ENCODE assay signal across 39 cellular contexts in genomic region chr22:34161724-34162123, GRCh38.
"Had no signal": no experiment of that assay in that cellular context is flagged by ENCODE, and none has a peak within 500 bp of the region (broad histone marks: within the 10 kb centered on the region; RNA-seq: fewer than 3 reads in every experiment).

No MANE protein-coding gene starts in this region.

- H3K27me3 Mint-ChIP-seq: activated CD4-positive, alpha-beta memory T cell treated with anti-CD3 and anti-CD28 coated beads for 36 hours; activated CD4-positive, alpha-beta T cell treated with anti-CD3 and anti-CD28 coated beads for 36 hours had no signal

- H3K36me3 ChIP-seq: adrenal gland, brain microvascular endothelial cell, breast epithelium, WERI-Rb-1 had no signal

- H3K4me1 ChIP-seq: adrenal gland, body of pancreas, breast epithelium had no signal

- H3K9me3 Mint-ChIP-seq: activated CD4-positive, alpha-beta memory T cell treated with anti-CD3 and anti-CD28 coated beads for 36 hours; activated CD8-positive, alpha-beta T cell treated with anti-CD3 and anti-CD28 coated beads for 36 hours; activated naive CD4-positive, alpha-beta T cell treated with anti-CD3 and anti-CD28 coated beads for 36 hours; activated naive CD8-positive, alpha-beta T cell treated with anti-CD3 and anti-CD28 coated beads for 36 hours; WTC11 had no signal

- FAIRE-seq: astrocyte, TTC549 had no signal

- DNase-seq: activated CD4-positive, alpha-beta memory T cell treated with anti-CD3 and anti-CD28 coated beads for 36 hours; activated CD4-positive, alpha-beta T cell treated with anti-CD3 and anti-CD28 coated beads for 1 hour; activated CD4-positive, alpha-beta T cell treated with anti-CD3 and anti-CD28 coated beads for 36 hours; activated CD4-positive, alpha-beta T cell treated with anti-CD3 and anti-CD28 coated beads for 48 hours; activated CD4-positive, alpha-beta T cell treated with anti-CD3 and anti-CD28 coated beads, Interleukin-2, amount 50 U/mL, for 1 hour; activated CD4-positive, alpha-beta T cell treated with anti-CD3 and anti-CD28 coated beads, Interleukin-2, amount 50 U/mL, for 4 hours; activated CD4-positive, CD25-positive, alpha-beta regulatory T cell; activated CD8-positive, alpha-beta memory T cell treated with anti-CD3 and anti-CD28 coated beads, Interleukin-2, amount 50 U/mL, for 4 hours; activated CD8-positive, alpha-beta T cell treated with anti-CD3 and anti-CD28 coated beads for 36 hours; activated effector memory CD4-positive, alpha-beta T cell treated with anti-CD3 and anti-CD28 coated beads, Interleukin-2, amount 50 U/mL, for 16 hours; activated gamma-delta T cell treated with Interleukin-2 at 50 U/mL for 16 hours; activated naive CD4-positive, alpha-beta T cell; activated naive CD4-positive, alpha-beta T cell treated with anti-CD3 and anti-CD28 coated beads for 36 hours; activated naive CD4-positive, alpha-beta T cell treated with anti-CD3 and anti-CD28 coated beads, Interleukin-2, amount 50 U/mL, for 16 hours; activated naive CD8-positive, alpha-beta T cell treated with anti-CD3 and anti-CD28 coated beads for 36 hours; activated T-cell treated with anti-CD3 and anti-CD28 coated beads for 4 hours; activated T-cell treated with anti-CD3 and anti-CD28 coated beads, Interleukin-2, amount 50 U/mL, for 1 hour; activated T-cell treated with anti-CD3 and anti-CD28 coated beads, Interleukin-2, amount 50 U/mL, for 4 hours; activated T-cell treated with anti-CD3 and anti-CD28 coated beads, Interleukin-2, amount 50 U/mL, for 72 hours; adrenal gland; amniotic stem cell; aorta; body of pancreas; brain microvascular endothelial cell; central memory CD4-positive, alpha-beta T cell; T-helper 1 cell; T-helper 2 cell; T-helper 9 cell had no signal

- H3K4me3 Mint-ChIP-seq: activated CD4-positive, alpha-beta memory T cell treated with anti-CD3 and anti-CD28 coated beads for 36 hours; activated CD4-positive, alpha-beta T cell treated with anti-CD3 and anti-CD28 coated beads for 36 hours; activated CD8-positive, alpha-beta T cell treated with anti-CD3 and anti-CD28 coated beads for 36 hours; activated naive CD4-positive, alpha-beta T cell treated with anti-CD3 and anti-CD28 coated beads for 36 hours; activated naive CD8-positive, alpha-beta T cell treated with anti-CD3 and anti-CD28 coated beads for 36 hours; activated T-cell treated with anti-CD3 and anti-CD28 coated beads, Interleukin-2, amount 50 U/mL, for 4 hours; activated T-cell treated with anti-CD3 and anti-CD28 coated beads, Interleukin-2, amount 50 U/mL, for 72 hours; activated T-helper 1 cell treated with anti-CD3 and anti-CD28 coated beads, Interleukin-12 subunit alpha, Interleukin-12 subunit beta, Interleukin-2, Interleukin-4 antibody, amounts not matched to agents 30 ng/mL and 10 ng/mL and 1 ng/mL, durations not matched to agents 14 hours and 24 hours and 36 hours; activated T-helper 17 cell treated with anti-CD3 and anti-CD28 coated beads, Interleukin-2, amount 50 U/mL, for 72 hours; T-helper 1 cell treated with Interleukin-12 subunit alpha and Interleukin-12 subunit beta and Interleukin-4 antibody, amounts not matched to agents 30 μg/mL and 1 μg/mL, for 36 hours; T-helper 2 cell treated with Interferon-gamma antibody and Interleukin-4, amounts not matched to agents 5 μg/mL and 100 μg/mL, for 36 hours; WTC11 had no signal

- H3K4me1 Mint-ChIP-seq: activated CD4-positive, alpha-beta T cell treated with anti-CD3 and anti-CD28 coated beads for 36 hours; activated naive CD8-positive, alpha-beta T cell treated with anti-CD3 and anti-CD28 coated beads for 36 hours; activated T-helper 17 cell treated with anti-CD3 and anti-CD28 coated beads, Interleukin-2, amount 50 U/mL, for 72 hours had no signal

- H3K27me3 ChIP-seq: brain microvascular endothelial cell, breast epithelium had no signal

- ATAC-seq: activated CD4-positive, alpha-beta T cell treated with anti-CD3 and anti-CD28 coated beads for 36 hours; activated CD4-positive, CD25-positive, alpha-beta regulatory T cell treated with anti-CD3 and anti-CD28 coated beads, Interleukin-2, amount 50 U/mL, for 24 hours; activated CD8-positive, alpha-beta T cell treated with anti-CD3 and anti-CD28 coated beads for 36 hours; activated naive CD4-positive, alpha-beta T cell treated with anti-CD3 and anti-CD28 coated beads, Interleukin-2, amount 50 U/mL, for 72 hours; activated T-cell treated with anti-CD3 and anti-CD28 coated beads, Interleukin-2, amount 50 U/mL, for 4 hours; activated T-cell treated with anti-CD3 and anti-CD28 coated beads, Interleukin-2, amount 50 U/mL, for 72 hours; activated T-helper 17 cell treated with anti-CD3 and anti-CD28 coated beads, Interleukin-2, amount 50 U/mL, for 72 hours; body of pancreas; WTC11 had no signal

- H3K27ac Mint-ChIP-seq: activated CD4-positive, alpha-beta memory T cell treated with anti-CD3 and anti-CD28 coated beads for 36 hours; activated CD4-positive, alpha-beta T cell treated with anti-CD3 and anti-CD28 coated beads for 36 hours; activated CD8-positive, alpha-beta T cell treated with anti-CD3 and anti-CD28 coated beads for 36 hours; activated naive CD4-positive, alpha-beta T cell treated with anti-CD3 and anti-CD28 coated beads for 36 hours; activated naive CD4-positive, alpha-beta T cell treated with anti-CD3 and anti-CD28 coated beads, Interleukin-2, amount 50 U/mL, for 72 hours; activated naive CD8-positive, alpha-beta T cell treated with anti-CD3 and anti-CD28 coated beads for 36 hours; activated T-cell treated with anti-CD3 and anti-CD28 coated beads, Interleukin-2, amount 50 U/mL, for 72 hours; activated T-helper 1 cell treated with anti-CD3 and anti-CD28 coated beads, Interleukin-12 subunit alpha, Interleukin-12 subunit beta, Interleukin-2, Interleukin-4 antibody, amounts not matched to agents 30 ng/mL and 10 ng/mL and 1 ng/mL, durations not matched to agents 14 hours and 24 hours and 36 hours; activated T-helper 17 cell treated with anti-CD3 and anti-CD28 coated beads, Interleukin-2, amount 50 U/mL, for 72 hours; T-helper 1 cell treated with Interleukin-12 subunit alpha and Interleukin-12 subunit beta and Interleukin-4 antibody, amounts not matched to agents 30 μg/mL and 1 μg/mL, for 36 hours; T-helper 2 cell treated with Interferon-gamma antibody and Interleukin-4, amounts not matched to agents 5 μg/mL and 100 μg/mL, for 36 hours; WTC11 had no signal

- H3K27ac ChIP-seq: adrenal gland, body of pancreas, brain microvascular endothelial cell, breast epithelium, WERI-Rb-1 had no signal

- H3K9me3 ChIP-seq: adrenal gland, body of pancreas, breast epithelium had no signal

- H3K4me3 ChIP-seq: adrenal gland, body of pancreas, breast epithelium had no signal

- H3K36me3 Mint-ChIP-seq: activated CD4-positive, alpha-beta memory T cell treated with anti-CD3 and anti-CD28 coated beads for 36 hours; activated naive CD8-positive, alpha-beta T cell treated with anti-CD3 and anti-CD28 coated beads for 36 hours; WTC11 had no signal
